ENCODE assay signal across 1 cellular context in genomic region chr12:88931598-88931997, GRCh38.
A peak's percentile ranks its signal among the peaks of the same experiment; 100 is the strongest.
TF ChIP-seq lines count a peak whose summit lies in the region.

No MANE protein-coding gene starts in this region.

TF ChIP-seq in HepG2, 621 proteins besides CTCF, POLR2A, EP300 and RAD21 (continued from another document and continues in another):
- TF ChIP-seq EZH2 (conservative IDR thresholded peaks at IDR 0.05; ENCODE audit: low read depth, low read length) (no peak), ZNF496 (CRISPR knock-in tag; IDR thresholded peaks at IDR 0.05; ENCODE audit: insufficient replicate concordance) (no peak), DZIP1 (CRISPR knock-in tag; IDR thresholded peaks at IDR 0.05) (no peak), UBTF (CRISPR knock-in tag; IDR thresholded peaks at IDR 0.05) (no peak), TBL1XR1 (IDR thresholded peaks at IDR 0.05; ENCODE audit: borderline replicate concordance, low read length, partially characterized antibody) (no peak), ZNF235 (CRISPR knock-in tag; IDR thresholded peaks at IDR 0.05; ENCODE audit: borderline replicate concordance) (no peak), ZNF451 (CRISPR knock-in tag; IDR thresholded peaks at IDR 0.05) (no peak), LRRFIP1 (CRISPR knock-in tag; conservative IDR thresholded peaks at IDR 0.05) (no peak), FIP1L1 (IDR thresholded peaks at IDR 0.05; ENCODE audit: borderline replicate concordance, insufficient read depth, low read depth, low read length) (no peak), FOXO4 (CRISPR knock-in tag; conservative IDR thresholded peaks at IDR 0.05) (no peak), MTF1 (CRISPR knock-in tag; IDR thresholded peaks at IDR 0.05) (no peak), STAT5B (CRISPR knock-in tag; IDR thresholded peaks at IDR 0.05) (no peak), POLR2AphosphoS2 (IDR thresholded peaks at IDR 0.05; ENCODE audit: low read depth, low read length) (no peak), SYNCRIP (IDR thresholded peaks at IDR 0.05; ENCODE audit: insufficient read depth, low read depth, low read length) (no peak), NFE2 (CRISPR knock-in tag; IDR thresholded peaks at IDR 0.05) (no peak), ZBTB3 (CRISPR knock-in tag; IDR thresholded peaks at IDR 0.05; ENCODE audit: borderline replicate concordance, low read depth) (no peak), POGK (CRISPR knock-in tag; conservative IDR thresholded peaks at IDR 0.05) (no peak), HMG20B (CRISPR knock-in tag; conservative IDR thresholded peaks at IDR 0.05) (0 out of 2 replicates have a peak, but pooled peaks have one; percentile 35), ERF (CRISPR knock-in tag; IDR thresholded peaks at IDR 0.05) (no peak), HNRNPLL (IDR thresholded peaks at IDR 0.05; ENCODE audit: low read depth, low read length, poor library complexity, severe bottlenecking) (no peak), FOXP4 (CRISPR knock-in tag; IDR thresholded peaks at IDR 0.05) (peak; percentile 51; the same call in 1 of the 2 replicates), NFKB2 (CRISPR knock-in tag; IDR thresholded peaks at IDR 0.05; ENCODE audit: borderline replicate concordance) (no peak), NCOA5 (CRISPR knock-in tag; IDR thresholded peaks at IDR 0.05) (no peak), ZNF224 (CRISPR knock-in tag; IDR thresholded peaks at IDR 0.05) (no peak), ZNF121 (CRISPR knock-in tag; IDR thresholded peaks at IDR 0.05) (no peak), ZSCAN20 (CRISPR knock-in tag; IDR thresholded peaks at IDR 0.05; ENCODE audit: borderline replicate concordance) (no peak), TCF7L2 (IDR thresholded peaks at IDR 0.05; ENCODE audit: low read depth, low read length) (peak; percentile 50; the same call in 1 of the 2 replicates), SRY (CRISPR knock-in tag; IDR thresholded peaks at IDR 0.05) (no peak), ZNF275 (CRISPR knock-in tag; IDR thresholded peaks at IDR 0.05; ENCODE audit: borderline replicate concordance) (no peak), ZNF580 (CRISPR knock-in tag; IDR thresholded peaks at IDR 0.05; ENCODE audit: borderline replicate concordance, low read depth) (no peak), FLYWCH1 (CRISPR knock-in tag; IDR thresholded peaks at IDR 0.05) (no peak), ZNF501 (CRISPR knock-in tag; IDR thresholded peaks at IDR 0.05) (no peak), TIGD3 (CRISPR knock-in tag; IDR thresholded peaks at IDR 0.05; ENCODE audit: borderline replicate concordance) (no peak), TERF1 (CRISPR knock-in tag; IDR thresholded peaks at IDR 0.05) (no peak), TCF7 (IDR thresholded peaks at IDR 0.05; ENCODE audit: low read depth) (peak; percentile 76), ZNF670 (CRISPR knock-in tag; IDR thresholded peaks at IDR 0.05; ENCODE audit: borderline replicate concordance) (no peak), SOX6 (IDR thresholded peaks at IDR 0.05) (no peak), SOX6 (CRISPR knock-in tag; IDR thresholded peaks at IDR 0.05) (peak; percentile 42; the same call in 1 of the 2 replicates), KDM3A (CRISPR knock-in tag; IDR thresholded peaks at IDR 0.05; ENCODE audit: low read depth) (no peak), ZNF124 (CRISPR knock-in tag; IDR thresholded peaks at IDR 0.05) (no peak), YEATS2 (CRISPR knock-in tag; IDR thresholded peaks at IDR 0.05; ENCODE audit: borderline replicate concordance) (no peak), ZNF572 (CRISPR knock-in tag; IDR thresholded peaks at IDR 0.05) (no peak), ZNF777 (CRISPR knock-in tag; IDR thresholded peaks at IDR 0.05) (no peak), TAF1 (CRISPR knock-in tag; IDR thresholded peaks at IDR 0.05) (no peak), REPIN1 (CRISPR knock-in tag; IDR thresholded peaks at IDR 0.05; ENCODE audit: borderline replicate concordance, low read depth) (no peak), RAD51 (IDR thresholded peaks at IDR 0.05; ENCODE audit: borderline replicate concordance) (no peak), FUBP1 (CRISPR knock-in tag; IDR thresholded peaks at IDR 0.05; ENCODE audit: borderline replicate concordance) (no peak), DPF2 (CRISPR knock-in tag; IDR thresholded peaks at IDR 0.05; ENCODE audit: borderline replicate concordance, low read depth) (no peak)
